In genomic region chr5:169097374-169097831, GRCh38 we compare ENCODE assay signal across 21 cellular contexts.
A peak's percentile ranks its signal among the peaks of the same experiment; 100 is the strongest.
DNase-seq lines count a peak whose midpoint lies in the region; ATAC-seq and TF ChIP-seq lines count a peak whose summit lies in the region.
"Had no signal": no experiment of that assay in that cellular context is flagged by ENCODE, and none has a peak within 500 bp of the region (broad histone marks: within the 10 kb centered on the region; RNA-seq: fewer than 3 reads in every experiment).

No MANE protein-coding gene starts in this region.

- H3K4me1 Mint-ChIP-seq in endodermal cell (peaks cover 31% of the 10 kb centered on the region), nephron progenitor cell (peaks cover 66% of the 10 kb centered on the region), glutamatergic neuron (ENCODE audit: low read depth, unreplicated experiment) (peaks cover 3% of the 10 kb centered on the region)
- H3K4me1 Mint-ChIP-seq: T-cell had no signal

- ATAC-seq in Right ventricle myocardium superior (ENCODE audit: poor library complexity) (peak; percentile 60), GM19463 (IDR thresholded peaks at IDR 0.05; ENCODE audit: unreplicated experiment) (no peak)
- ATAC-seq: A549, Panc1, T-cell had no signal

- TF ChIP-seq CTCF in endodermal cell (conservative IDR thresholded peaks at IDR 0.05) (no peak), nephron progenitor cell (IDR thresholded peaks at IDR 0.05) (no peak), glutamatergic neuron (IDR thresholded peaks at IDR 0.05; ENCODE audit: partially characterized antibody, unreplicated experiment) (no peak)

- H3K4me3 Mint-ChIP-seq in endodermal cell, result no peak overlapping the region
- H3K4me3 Mint-ChIP-seq in nephron progenitor cell, result peak overlapping the region; percentile 39
- H3K4me3 Mint-ChIP-seq in glutamatergic neuron (ENCODE audit: unreplicated experiment), result no peak overlapping the region
- H3K4me3 Mint-ChIP-seq: mesothelial cell of epicardium, T-cell, type B pancreatic cell had no signal

- H3K27ac Mint-ChIP-seq in endodermal cell (no peak overlapping the region), nephron progenitor cell (peak overlapping the region; percentile 36), glutamatergic neuron (ENCODE audit: unreplicated experiment) (no peak overlapping the region)
- H3K27ac Mint-ChIP-seq: mesothelial cell of epicardium, T-cell, type B pancreatic cell had no signal

- H3K36me3 Mint-ChIP-seq in endodermal cell (ENCODE audit: low read depth), result no peaks in the 10 kb centered on the region
- H3K36me3 Mint-ChIP-seq in nephron progenitor cell (ENCODE audit: low read depth), result no peaks in the 10 kb centered on the region
- H3K36me3 Mint-ChIP-seq in glutamatergic neuron (ENCODE audit: unreplicated experiment), result no peaks in the 10 kb centered on the region
- H3K36me3 Mint-ChIP-seq: mesothelial cell of epicardium, T-cell had no signal

- DNase-seq in Right ventricle myocardium superior (no peak), cardiac septum (ENCODE audit: low spot score) (no peak), endodermal cell (peak; percentile 61), nephron progenitor cell (peak; percentile 34), DMS 273 (lab: John Stamatoyannopoulos, UW; ENCODE audit: unreplicated experiment) (no peak), glutamatergic neuron (no peak), NCI-H1417 treated with DMSO at 0.1 percent for 48 hours (lab: John Stamatoyannopoulos, UW) (no peak)
- DNase-seq: activated effector memory CD4-positive, alpha-beta T cell treated with Interleukin-2 at 50 U/mL for 16 hours; anterior cingulate cortex; KBM-7; NCI-H1436; NCI-H510A treated with DMSO at 0.1 percent for 48 hours; posterior cingulate gyrus; stimulated activated CD8-positive, alpha-beta memory T cell treated with anti-CD3 and anti-CD28 coated beads, Interleukin-4, amount 100 ng/mL, for 48 hours; T-cell had no signal

- H3K9me3 Mint-ChIP-seq in endodermal cell (no peaks in the 10 kb centered on the region), nephron progenitor cell (no peaks in the 10 kb centered on the region), glutamatergic neuron (ENCODE audit: unreplicated experiment) (no peaks in the 10 kb centered on the region)
- H3K9me3 Mint-ChIP-seq: type B pancreatic cell had no signal

- H3K4me3 ChIP-seq in endodermal cell (ENCODE audit: low read length), result no peak overlapping the region
- H3K4me3 ChIP-seq: A549, HAP-1 had no signal

- H3K9ac ChIP-seq in endodermal cell (ENCODE audit: extremely low read depth, low read length, poor library complexity, severe bottlenecking), result no peak overlapping the region

- H3K9me3 ChIP-seq in endodermal cell (ENCODE audit: control insufficient read depth, low read length), result no peaks in the 10 kb centered on the region
- H3K9me3 ChIP-seq: A549, HAP-1 had no signal

- peaks cover 6% of the 10 kb centered on the region for H3K4me1 ChIP-seq in endodermal cell (ENCODE audit: control insufficient read depth, insufficient read depth, low read length)

- intact Hi-C loops in Right ventricle myocardium superior (cut with DNase I), result no loop called here
- intact Hi-C loops in cardiac septum (cut with DNase I), result no loop called here

- H3K27me3 ChIP-seq in endodermal cell (ENCODE audit: control insufficient read depth, insufficient read depth, low read length, poor library complexity, severe bottlenecking), result peaks cover 6% of the 10 kb centered on the region

- no peaks in the 10 kb centered on the region for H3K36me3 ChIP-seq in endodermal cell (ENCODE audit: control insufficient read depth, insufficient read depth, low read length)
- H3K36me3 ChIP-seq: HAP-1 had no signal

- H3K27ac ChIP-seq in endodermal cell (ENCODE audit: low read depth, low read length), result no peak overlapping the region

- peaks cover 28% of the 10 kb centered on the region for H3K27me3 Mint-ChIP-seq in endodermal cell (ENCODE audit: insufficient read depth)
- peaks cover 7% of the 10 kb centered on the region for H3K27me3 Mint-ChIP-seq in nephron progenitor cell (ENCODE audit: low read depth, poor library complexity)
- H3K27me3 Mint-ChIP-seq in glutamatergic neuron (ENCODE audit: unreplicated experiment), result peaks cover 5% of the 10 kb centered on the region

- 75 to 76% methylated on average over 2 to 4 of the region's 4 CpGs for WGBS in endodermal cell (ENCODE audit: insufficient coverage in 1 of 2, insufficient read length in 1 of 2), 2 experiments

Comparison
In these comparisons a context has a peak if more than half of its experiments do, and no peak if none do; other contexts are left out.
1. DNase-seq: peak in endodermal cell (single experiment) and nephron progenitor cell (single experiment); none in Right ventricle myocardium superior (single experiment), cardiac septum (single experiment), DMS 273 (single experiment), glutamatergic neuron (single experiment) and NCI-H1417 treated with DMSO at 0.1 percent for 48 hours (single experiment).